ENCODE assay signal across 8 cellular contexts in genomic region chr2:237694423-237695194, GRCh38.
A peak's percentile ranks its signal among the peaks of the same experiment; 100 is the strongest.
DNase-seq lines count a peak whose midpoint lies in the region; ATAC-seq and TF ChIP-seq lines count a peak whose summit lies in the region.

No MANE protein-coding gene starts in this region.

- H3K4me3 Mint-ChIP-seq in H9: peak overlapping the region in 1 of 2 experiments; percentile 75; a peak in 2 of 5 replicates

- peaks cover 72% of the 10 kb centered on the region for H3K4me1 ChIP-seq in A673 (ENCODE audit: insufficient read depth, low read length, poor library complexity, severe bottlenecking)
- H3K4me1 ChIP-seq in H9 (ENCODE audit: insufficient read depth, low read length): peaks cover 16% of the 10 kb centered on the region; the same call in 1 of the 2 replicates
- H3K4me1 ChIP-seq in lower lobe of right lung: peaks cover 83% of the 10 kb centered on the region

- no peak for ATAC-seq in activated naive CD4-positive, alpha-beta T cell treated with anti-CD3 and anti-CD28 coated beads, Interleukin-2, amount 50 U/mL, for 72 hours
- ATAC-seq in lower lobe of right lung (no peak), GM19035 (IDR thresholded peaks at IDR 0.05; ENCODE audit: unreplicated experiment) (no peak), GM21390 (IDR thresholded peaks at IDR 0.05; ENCODE audit: unreplicated experiment) (no peak)

- POLR2A ChIA-PET in A673 (lab: Charles Lee; ENCODE audit: low non-redundant PET): no interaction called here

- no peaks in the 10 kb centered on the region; a peak in 1 of 5 replicates for H3K9me3 Mint-ChIP-seq in H9
- no peaks in the 10 kb centered on the region for H3K9me3 Mint-ChIP-seq in activated naive CD4-positive, alpha-beta T cell treated with anti-CD3 and anti-CD28 coated beads, Interleukin-2, amount 50 U/mL, for 72 hours

- no peak overlapping the region for H3K4ac ChIP-seq in H9 (ENCODE audit: low read depth, low read length)

- peaks cover 2% of the 10 kb centered on the region for H4K20me1 ChIP-seq in H9 (ENCODE audit: control insufficient read depth, insufficient read depth, insufficient read length)

- H4K91ac ChIP-seq in H9 (ENCODE audit: insufficient read length, low read depth, low read length): no peak overlapping the region

- no peak overlapping the region for H2AK5ac ChIP-seq in H9 (ENCODE audit: insufficient read length, low read length)

- WGBS in H9 (ENCODE audit: extremely low coverage, insufficient read length, low lambda C conversion rate): no CpG with 5 or more reads among the region's 15 CpGs

- H3K79me1 ChIP-seq in H9 (ENCODE audit: insufficient read depth, low read depth, low read length, poor library complexity, severe bottlenecking): peaks cover 9% of the 10 kb centered on the region

- H3K9ac ChIP-seq in H9 (ENCODE audit: extremely low read depth, insufficient read length, low read length): no peak overlapping the region

- no TSS peak for BruUV-seq in A673 (replicated peaks; lab: Mats Ljungman, UMichigan)

- H4K8ac ChIP-seq in H9 (replicated peaks; ENCODE audit: insufficient read length, low read depth, low read length): no peak overlapping the region

- H2BK120ac ChIP-seq in H9 (ENCODE audit: low read depth, low read length, poor library complexity, severe bottlenecking): no peak overlapping the region

- peaks cover 36 to 39% of the 10 kb centered on the region in 2 experiments for H3K4me1 Mint-ChIP-seq in H9

- intact Hi-C loops in A673 (cut with micrococcal nuclease; ENCODE audit: unreplicated experiment) (loop anchor here (5.0 kb wide), 1 partner anchor 33 kb away; no protein-coding TSS in a partner anchor), lower lobe of right lung (cut with DNase I) (no loop called here)

- H3K9me3 ChIP-seq in A673 (ENCODE audit: low read depth, low read length, poor library complexity, severe bottlenecking) (no peaks in the 10 kb centered on the region), H9 (ENCODE audit: control insufficient read depth, low read depth, low read length) (no peaks in the 10 kb centered on the region), lower lobe of right lung (no peaks in the 10 kb centered on the region)

- H3K36me3 ChIP-seq in A673 (ENCODE audit: insufficient read depth, low read length, poor library complexity, severe bottlenecking): no peaks in the 10 kb centered on the region
- no peaks in the 10 kb centered on the region for H3K36me3 ChIP-seq in lower lobe of right lung

- H3K4me3 ChIP-seq in A673 (ENCODE audit: low read depth, low read length, poor library complexity, severe bottlenecking) (peak overlapping the region; percentile 76), lower lobe of right lung (peak overlapping the region; percentile 83)

- CTCF ChIA-PET in A673 (lab: Charles Lee): no interaction called here

- no peak overlapping the region for H2BK15ac ChIP-seq in H9 (ENCODE audit: low read depth, low read length)

- DNase-seq in A673 (ENCODE audit: low spot score) (no peak), H9 (peak; percentile 15), lower lobe of right lung (peak; percentile 70), NCI-H128 (lab: John Stamatoyannopoulos, UW; ENCODE audit: unreplicated experiment) (no peak), NCI-H2029 (lab: John Stamatoyannopoulos, UW) (no peak)
- no peak for DNase-seq in activated naive CD4-positive, alpha-beta T cell treated with anti-CD3 and anti-CD28 coated beads, Interleukin-2, amount 50 U/mL, for 72 hours (ENCODE audit: low spot score in 2 of 2)

- H3K23ac ChIP-seq in H9 (ENCODE audit: insufficient read length, low read depth, low read length): no peak overlapping the region

- H4K5ac ChIP-seq in H9 (ENCODE audit: insufficient read length, low read depth, low read length): no peak overlapping the region

- H3K4me2 ChIP-seq in H9 (ENCODE audit: insufficient read depth, insufficient read length, low read length): no peak overlapping the region

- H2AFZ ChIP-seq in H9 (ENCODE audit: low read length): no peak overlapping the region

- H3K56ac ChIP-seq in H9 (ENCODE audit: insufficient read length, low read depth, low read length): no peak overlapping the region

- TF ChIP-seq CTCF in A673 (conservative IDR thresholded peaks at IDR 0.05; ENCODE audit: low read depth, low read length): no peak
- TF ChIP-seq CTCF in H9 (conservative IDR thresholded peaks at IDR 0.05): no peak
- TF ChIP-seq CTCF in lower lobe of right lung (IDR thresholded peaks at IDR 0.05): no peak

- H3K79me2 ChIP-seq in H9 (ENCODE audit: insufficient read depth, low read length): peaks cover 40% of the 10 kb centered on the region; the same call in 1 of the 2 replicates

- peaks cover 23% of the 10 kb centered on the region for H3K27me3 Mint-ChIP-seq in H9 (ENCODE audit: low read depth)

- no peak overlapping the region for H2BK5ac ChIP-seq in H9 (ENCODE audit: insufficient read length, low read length)

- H3K18ac ChIP-seq in H9 (ENCODE audit: insufficient read length, low read depth, low read length): no peak overlapping the region

- no peaks in the 10 kb centered on the region for H3K27me3 ChIP-seq in A673 (replicated peaks; ENCODE audit: insufficient read depth, low read depth, low read length, poor library complexity)
- H3K27me3 ChIP-seq in H9 (ENCODE audit: insufficient read depth, low read length): no peaks in the 10 kb centered on the region
- H3K27me3 ChIP-seq in lower lobe of right lung (ENCODE audit: low read depth): no peaks in the 10 kb centered on the region

- H3K14ac ChIP-seq in H9 (ENCODE audit: insufficient read depth, low read length): no peak overlapping the region; the same call in 1 of the 2 replicates

- H3T11ph ChIP-seq in H9 (ENCODE audit: low read length): no peak overlapping the region

- peaks cover 14% of the 10 kb centered on the region for H3K23me2 ChIP-seq in H9 (ENCODE audit: insufficient read length, low read depth, low read length, poor library complexity, severe bottlenecking)

- H2BK20ac ChIP-seq in H9 (ENCODE audit: low read depth, low read length, poor library complexity, severe bottlenecking): no peak overlapping the region

- peak overlapping the region; percentile 63 for H3K27ac ChIP-seq in A673 (ENCODE audit: low read depth, low read length, poor library complexity, severe bottlenecking)
- H3K27ac ChIP-seq in H9 (ENCODE audit: insufficient read length, low read depth, low read length): no peak overlapping the region
- H3K27ac ChIP-seq in lower lobe of right lung: peak overlapping the region; percentile 99

- H2BK12ac ChIP-seq in H9 (ENCODE audit: insufficient read length, low read depth, low read length): no peak overlapping the region

- H3K36me3 Mint-ChIP-seq in H9 (ENCODE audit: insufficient read depth in 1 of 3, low read depth in 3 of 3): no peaks in the 10 kb centered on the region; a peak in 1 of 7 replicates
- H3K36me3 Mint-ChIP-seq in activated naive CD4-positive, alpha-beta T cell treated with anti-CD3 and anti-CD28 coated beads, Interleukin-2, amount 50 U/mL, for 72 hours: peaks cover 19 to 28% of the 10 kb centered on the region in 2 donors

- no peak overlapping the region for H3K27ac Mint-ChIP-seq in H9
- peak overlapping the region; percentile 98 to 99 for H3K27ac Mint-ChIP-seq in activated naive CD4-positive, alpha-beta T cell treated with anti-CD3 and anti-CD28 coated beads, Interleukin-2, amount 50 U/mL, for 72 hours

Comparison
In these comparisons a context has a peak if more than half of its experiments do, and no peak if none do; other contexts are left out.
1. DNase-seq: peak in H9 (single experiment) and lower lobe of right lung (single experiment); none in A673 (single experiment), activated naive CD4-positive, alpha-beta T cell treated with anti-CD3 and anti-CD28 coated beads, Interleukin-2, amount 50 U/mL, for 72 hours (0 of 2), NCI-H128 (single experiment) and NCI-H2029 (single experiment).
2. H3K27ac Mint-ChIP-seq: peak in activated naive CD4-positive, alpha-beta T cell treated with anti-CD3 and anti-CD28 coated beads, Interleukin-2, amount 50 U/mL, for 72 hours (2 of 2); none in H9 (0 of 3).